In genomic region chr9:115234094-115234493, GRCh38 we compare ENCODE assay signal across 10 cellular contexts.
DNase-seq lines count a peak whose midpoint lies in the region; ATAC-seq, FAIRE-seq and TF ChIP-seq lines count a peak whose summit lies in the region.
"Had no signal": no experiment of that assay in that cellular context is flagged by ENCODE, and none has a peak within 500 bp of the region (broad histone marks: within the 10 kb centered on the region; RNA-seq: fewer than 3 reads in every experiment).

No MANE protein-coding gene starts in this region.

- intact Hi-C loops in breast epithelium (cut with DNase I; ENCODE audit: low total_unique reads): no loop called here

- no peak for FAIRE-seq in GM12891 (lab: Jason Lieb, UNC)
- FAIRE-seq: endothelial cell of umbilical vein had no signal

- no peaks in the 10 kb centered on the region for H3K4me1 ChIP-seq in breast epithelium

- H3K4me3 ChIP-seq in breast epithelium (no peak overlapping the region), retinal pigment epithelial cell (ENCODE audit: low read length) (no peak overlapping the region)

- TF ChIP-seq POLR2A in breast epithelium (IDR thresholded peaks at IDR 0.05) (no peak), GM12891 (IDR thresholded peaks at IDR 0.05; ENCODE audit: low read depth, low read length) (no peak)

- no peaks in the 10 kb centered on the region for H3K36me3 ChIP-seq in breast epithelium

- DNase-seq in breast epithelium (ENCODE audit: low spot score in 2 of 2): peak in 1 of 2 donors; percentile 55
- DNase-seq in retinal pigment epithelial cell (ENCODE audit: low read depth): peak; percentile 68
- DNase-seq in HuH-7.5 (ENCODE audit: low spot score): no peak
- no peak for DNase-seq in hippocampal formation (lab: John Stamatoyannopoulos, UW)
- DNase-seq in activated naive CD4-positive, alpha-beta T cell (lab: John Stamatoyannopoulos, UW): no peak
- no peak for DNase-seq in GM12891 (ENCODE audit: insufficient read length, low spot score)
- DNase-seq: NCI-H2029 treated with DMSO at 0.1 percent for 48 hours had no signal

- H3K27ac ChIP-seq in breast epithelium: peak overlapping the region; percentile 55 to 62

- ATAC-seq in GM19043 (IDR thresholded peaks at IDR 0.05; ENCODE audit: low read depth, unreplicated experiment) (peak; percentile 81), HG03469 (IDR thresholded peaks at IDR 0.05; ENCODE audit: unreplicated experiment) (peak; percentile 92)

- no peak for TF ChIP-seq CTCF in breast epithelium (IDR thresholded peaks at IDR 0.05)
- no peak for TF ChIP-seq CTCF in retinal pigment epithelial cell (conservative IDR thresholded peaks at IDR 0.05; ENCODE audit: low read depth, low read length)

- no peaks in the 10 kb centered on the region for H3K9me3 ChIP-seq in breast epithelium

- no peaks in the 10 kb centered on the region for H3K27me3 ChIP-seq in breast epithelium

TF ChIP-seq in GM12891, 5 proteins besides CTCF, POLR2A, EP300 and RAD21:
- no peak for TF ChIP-seq SPI1 (IDR thresholded peaks at IDR 0.05; ENCODE audit: low read depth, low read length)
- TF ChIP-seq TAF1 (IDR thresholded peaks at IDR 0.05; ENCODE audit: low read depth, low read length): no peak
- no peak for TF ChIP-seq POU2F2 (IDR thresholded peaks at IDR 0.05; ENCODE audit: low read depth, low read length)
- no peak for TF ChIP-seq POLR2AphosphoS5 (IDR thresholded peaks at IDR 0.05; ENCODE audit: low read depth, low read length)
- no peak for TF ChIP-seq PAX5 (IDR thresholded peaks at IDR 0.05; ENCODE audit: insufficient read depth, low read length, severe bottlenecking)
